25 cellular contexts compared by ENCODE assay signal in the genomic region with DNA sequence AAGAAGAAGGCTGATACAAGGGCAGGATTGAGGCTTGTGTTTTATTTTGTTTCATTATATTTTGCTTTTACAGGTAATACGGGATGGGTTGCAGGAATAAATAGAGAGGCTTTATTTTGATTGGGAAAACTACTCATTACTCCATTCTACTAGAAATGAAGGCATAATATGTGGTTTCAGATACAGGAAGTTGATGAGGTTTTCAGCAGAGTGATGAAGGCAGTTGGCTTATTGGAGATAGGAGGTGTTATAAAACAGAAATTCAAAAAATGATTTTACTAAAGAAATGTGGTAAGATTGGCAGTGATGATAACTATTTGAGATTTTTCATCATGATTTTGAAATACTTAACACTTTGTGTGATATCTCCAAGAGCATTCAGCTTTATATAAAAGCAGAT.
"Had no signal": no experiment of that assay in that cellular context is flagged by ENCODE, and none has a peak within 500 bp of the region (broad histone marks: within the 10 kb centered on the region; RNA-seq: fewer than 3 reads in every experiment).

No MANE protein-coding gene starts in this region.

- H3K4me1 Mint-ChIP-seq: naive B cell; natural killer cell; stimulated activated naive B cell treated with anti-CD40 and anti-IgM and Interleukin-4, amounts not matched to agents 10 μg/mL and 1 μg/mL and 100 μg/mL, for 72 hours had no signal

- H3K9me3 Mint-ChIP-seq: mesothelial cell of epicardium had no signal

- H3K27me3 Mint-ChIP-seq: naive B cell; stimulated activated naive B cell treated with anti-CD40 and anti-IgM and Interleukin-4, amounts not matched to agents 10 μg/mL and 1 μg/mL and 100 μg/mL, for 72 hours had no signal

- DNase-seq: islet precursor cell; left ventricle myocardium inferior; naive B cell; natural killer cell; pancreas; posterior cingulate gyrus; retina; right cardiac atrium; stimulated activated CD4-positive, alpha-beta T cell treated with anti-CD3 and anti-CD28 coated beads, Interleukin-12 subunit alpha, Interleukin-12 subunit beta, amount 100 ng/mL, for 4 hours; stimulated activated CD4-positive, alpha-beta T cell treated with anti-CD3 and anti-CD28 coated beads, Interleukin-15, amount 100 ng/mL, for 24 hours; stimulated activated CD4-positive, alpha-beta T cell treated with anti-CD3 and anti-CD28 coated beads, Interleukin-2, amount 100 ng/mL, for 24 hours; stimulated activated CD4-positive, alpha-beta T cell treated with anti-CD3 and anti-CD28 coated beads, Interleukin-4, amount 100 ng/mL, for 1 hour; stimulated activated naive B cell treated with anti-CD40 and anti-IgM and Interleukin-4, amounts not matched to agents 10 μg/mL and 1 μg/mL and 100 μg/mL, for 72 hours; stimulated activated naive CD8-positive, alpha-beta T cell treated with anti-CD3 and anti-CD28 coated beads, Interleukin-15, Interleukin-2, amounts not matched to agents 100 U/mL and 50 U/mL, for 24 hours; stomach; testis; thyroid gland; transverse colon; upper lobe of left lung had no signal

- ATAC-seq: natural killer cell; pancreas; right cardiac atrium; sciatic nerve; stimulated activated naive B cell treated with anti-CD40 and anti-IgM and Interleukin-4, amounts not matched to agents 10 μg/mL and 1 μg/mL and 100 μg/mL, for 72 hours; stimulated activated naive CD8-positive, alpha-beta T cell treated with anti-CD3 and anti-CD28 coated beads, Interleukin-15, Interleukin-2, amounts not matched to agents 100 U/mL and 50 U/mL, for 24 hours had no signal

- H3K27me3 ChIP-seq: pancreas, stomach, testis, thyroid gland, transverse colon, upper lobe of left lung, vagina had no signal

- H3K4me3 Mint-ChIP-seq: mesothelial cell of epicardium; naive B cell; natural killer cell; stimulated activated naive B cell treated with anti-CD40 and anti-IgM and Interleukin-4, amounts not matched to agents 10 μg/mL and 1 μg/mL and 100 μg/mL, for 72 hours had no signal

- H3K36me3 ChIP-seq: left ventricle myocardium inferior, pancreas, prostate gland, stomach, thyroid gland, transverse colon, upper lobe of left lung, vagina had no signal

- H3K27ac Mint-ChIP-seq: mesothelial cell of epicardium; naive B cell; natural killer cell; stimulated activated naive B cell treated with anti-CD40 and anti-IgM and Interleukin-4, amounts not matched to agents 10 μg/mL and 1 μg/mL and 100 μg/mL, for 72 hours had no signal

- H3K27ac ChIP-seq: left ventricle myocardium inferior, pancreas, prostate gland, skin epidermis, stomach, testis, thyroid gland, transverse colon, upper lobe of left lung, vagina had no signal

- H3K9me3 ChIP-seq: left ventricle myocardium inferior, pancreas, prostate gland, stomach, testis, thyroid gland, transverse colon, upper lobe of left lung, vagina had no signal

- H3K36me3 Mint-ChIP-seq: mesothelial cell of epicardium; naive B cell; natural killer cell; stimulated activated naive B cell treated with anti-CD40 and anti-IgM and Interleukin-4, amounts not matched to agents 10 μg/mL and 1 μg/mL and 100 μg/mL, for 72 hours had no signal

- H3K4me1 ChIP-seq: left ventricle myocardium inferior, pancreas, prostate gland, stomach, thyroid gland, transverse colon, upper lobe of left lung, vagina had no signal

- H3K4me3 ChIP-seq: left ventricle myocardium inferior, lung, pancreas, prostate gland, skin epidermis, stomach, testis, thyroid gland, transverse colon, upper lobe of left lung, vagina had no signal
